Comparison of ENCODE assay signal across 7 cellular contexts in genomic region chr12:132127041-132127440, GRCh38.
"Had no signal": no experiment of that assay in that cellular context is flagged by ENCODE, and none has a peak within 500 bp of the region (broad histone marks: within the 10 kb centered on the region; RNA-seq: fewer than 3 reads in every experiment).

No MANE protein-coding gene starts in this region.

- H3K4me3 Mint-ChIP-seq: IgD-negative memory B cell had no signal

- H3K27ac ChIP-seq: HL-60 had no signal

- H3K27me3 Mint-ChIP-seq: IgD-negative memory B cell had no signal

- ATAC-seq: HepG2, K562 had no signal

- DNase-seq: IMR-90, KBM-7, KG1 had no signal

- H3K4me3 ChIP-seq: K562 had no signal
